19 cellular contexts compared by ENCODE assay signal in the genomic region with DNA sequence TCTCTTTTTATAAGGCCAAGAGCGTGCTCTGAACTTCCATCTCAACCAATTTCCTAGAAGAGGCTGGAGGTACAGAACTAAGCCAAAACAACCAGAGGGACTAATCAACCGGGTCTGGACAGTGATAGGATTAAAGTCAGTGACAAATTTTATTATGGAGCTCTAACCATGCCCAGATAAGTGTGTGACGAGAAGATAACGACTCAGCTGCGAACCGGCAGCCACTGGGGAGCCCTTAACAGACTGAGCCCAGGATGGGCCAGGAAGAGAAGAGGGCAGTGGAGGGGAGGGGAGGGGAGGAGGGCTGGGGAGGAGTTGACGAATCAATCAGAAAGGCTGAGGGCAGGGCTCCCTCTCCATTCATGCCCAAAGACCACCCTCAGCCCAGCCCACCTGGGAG.
"Had no signal": no experiment of that assay in that cellular context is flagged by ENCODE, and none has a peak within 500 bp of the region (broad histone marks: within the 10 kb centered on the region; RNA-seq: fewer than 3 reads in every experiment).

No MANE protein-coding gene starts in this region.

- H3K27ac ChIP-seq: adrenal gland, colonic mucosa, gastrocnemius medialis, prostate gland, sigmoid colon, upper lobe of left lung, WERI-Rb-1 had no signal

- H3K9me3 ChIP-seq: adrenal gland, colonic mucosa, gastrocnemius medialis, prostate gland, sigmoid colon, upper lobe of left lung had no signal

- H3K4me3 ChIP-seq: adrenal gland, colonic mucosa, gastrocnemius medialis, prostate gland, sigmoid colon, upper lobe of left lung had no signal

- H3K9me3 Mint-ChIP-seq: activated T-helper 1 cell treated with anti-CD3 and anti-CD28 coated beads, Interleukin-12 subunit alpha, Interleukin-12 subunit beta, Interleukin-2, Interleukin-4 antibody, amounts not matched to agents 30 ng/mL and 10 ng/mL and 1 ng/mL, durations not matched to agents 14 hours and 24 hours and 36 hours; nephron had no signal

- H3K36me3 ChIP-seq: adrenal gland, colonic mucosa, gastrocnemius medialis, prostate gland, sigmoid colon, upper lobe of left lung, WERI-Rb-1 had no signal

- H3K27ac Mint-ChIP-seq: activated T-helper 1 cell treated with anti-CD3 and anti-CD28 coated beads, Interleukin-12 subunit alpha, Interleukin-12 subunit beta, Interleukin-2, Interleukin-4 antibody, amounts not matched to agents 30 ng/mL and 10 ng/mL and 1 ng/mL, durations not matched to agents 14 hours and 24 hours and 36 hours; nephron had no signal

- DNase-seq: activated CD4-positive, alpha-beta T cell treated with anti-CD3 and anti-CD28 coated beads for 48 hours; activated CD8-positive, alpha-beta memory T cell treated with anti-CD3 and anti-CD28 coated beads, Interleukin-2, amount 50 U/mL, for 48 hours; activated CD8-positive, alpha-beta T cell treated with anti-CD3 and anti-CD28 coated beads, Interleukin-2, amount 10 ng/mL, durations not matched to agents 7 days and 5 days; activated naive CD4-positive, alpha-beta T cell; adrenal gland; caudate nucleus; colonic mucosa; gastrocnemius medialis; hypothalamus; left colon; occipital lobe; sigmoid colon; stimulated activated CD4-positive, alpha-beta T cell treated with anti-CD3 and anti-CD28 coated beads, Interleukin-2, amount 100 ng/mL, for 24 hours; stimulated activated naive CD4-positive, alpha-beta T cell; upper lobe of left lung; WERI-Rb-1 had no signal

- H3K4me3 Mint-ChIP-seq: activated CD8-positive, alpha-beta T cell treated with anti-CD3 and anti-CD28 coated beads, Interleukin-2, amount 10 ng/mL, durations not matched to agents 7 days and 5 days; activated T-helper 1 cell treated with anti-CD3 and anti-CD28 coated beads, Interleukin-12 subunit alpha, Interleukin-12 subunit beta, Interleukin-2, Interleukin-4 antibody, amounts not matched to agents 30 ng/mL and 10 ng/mL and 1 ng/mL, durations not matched to agents 14 hours and 24 hours and 36 hours; nephron had no signal

- H3K27me3 ChIP-seq: adrenal gland, colonic mucosa, gastrocnemius medialis, sigmoid colon, upper lobe of left lung had no signal

- ATAC-seq: activated CD8-positive, alpha-beta T cell treated with anti-CD3 and anti-CD28 coated beads, Interleukin-2, amount 10 ng/mL, durations not matched to agents 7 days and 5 days; gastrocnemius medialis; left colon had no signal

- H3K4me1 ChIP-seq: adrenal gland, colonic mucosa, gastrocnemius medialis, prostate gland, upper lobe of left lung had no signal
